Comparison of ENCODE assay signal across 27 cellular contexts in genomic region chr10:123821136-123821535, GRCh38.
"Had no signal": no experiment of that assay in that cellular context is flagged by ENCODE, and none has a peak within 500 bp of the region (broad histone marks: within the 10 kb centered on the region; RNA-seq: fewer than 3 reads in every experiment).

No MANE protein-coding gene starts in this region.

- H3K4me1 Mint-ChIP-seq: activated CD4-positive, alpha-beta T cell treated with anti-CD3 and anti-CD28 coated beads, Interleukin-2, amount 10 ng/mL, durations not matched to agents 24 days and 14 days; activated naive CD4-positive, alpha-beta T cell treated with anti-CD3 and anti-CD28 coated beads, Interleukin-2, amount 50 U/mL, for 24 hours; activated T-helper 17 cell treated with anti-CD3 and anti-CD28 coated beads, Interleukin-2, amount 50 U/mL, for 72 hours had no signal

- H3K4me3 ChIP-seq: Peyer's patch, SJSA1 had no signal

- H3K27ac Mint-ChIP-seq: activated CD4-positive, alpha-beta T cell treated with anti-CD3 and anti-CD28 coated beads, Interleukin-2, amount 10 ng/mL, durations not matched to agents 24 days and 14 days; activated CD8-positive, alpha-beta T cell treated with anti-CD3 and anti-CD28 coated beads for 36 hours; activated naive CD4-positive, alpha-beta T cell treated with anti-CD3 and anti-CD28 coated beads, Interleukin-2, amount 50 U/mL, for 24 hours; activated T-cell treated with anti-CD3 and anti-CD28 coated beads, Interleukin-2, amount 50 U/mL, for 72 hours; activated T-helper 17 cell treated with anti-CD3 and anti-CD28 coated beads, Interleukin-2, amount 50 U/mL, for 72 hours; T-helper 1 cell treated with Interleukin-12 subunit alpha and Interleukin-12 subunit beta and Interleukin-4 antibody, amounts not matched to agents 30 μg/mL and 1 μg/mL, for 36 hours; T-helper 2 cell treated with Interferon-gamma antibody and Interleukin-4, amounts not matched to agents 5 μg/mL and 100 μg/mL, for 36 hours had no signal

- H3K4me1 ChIP-seq: Peyer's patch, SJSA1 had no signal

- H3K27ac ChIP-seq: brain microvascular endothelial cell, Peyer's patch, SJSA1 had no signal

- H3K9me3 Mint-ChIP-seq: activated CD4-positive, alpha-beta T cell treated with anti-CD3 and anti-CD28 coated beads, Interleukin-2, amount 10 ng/mL, durations not matched to agents 24 days and 14 days; T-helper 2 cell treated with Interferon-gamma antibody and Interleukin-4, amounts not matched to agents 5 μg/mL and 100 μg/mL, for 36 hours had no signal

- H3K27me3 ChIP-seq: brain microvascular endothelial cell, Peyer's patch, SJSA1 had no signal

- H3K9ac ChIP-seq: SK-N-SH had no signal

- H3K36me3 ChIP-seq: brain microvascular endothelial cell, Peyer's patch, SJSA1 had no signal

- DNase-seq: activated CD4-positive, alpha-beta T cell treated with anti-CD3 and anti-CD28 coated beads, Interleukin-2, amount 10 ng/mL, durations not matched to agents 24 days and 14 days; activated CD4-positive, alpha-beta T cell treated with anti-CD3 and anti-CD28 coated beads, Interleukin-2, amount 50 U/mL, for 4 hours; activated CD8-positive, alpha-beta T cell treated with anti-CD3 and anti-CD28 coated beads for 36 hours; activated effector memory CD4-positive, alpha-beta T cell treated with anti-CD3 and anti-CD28 coated beads, Interleukin-2, amount 50 U/mL, for 16 hours; activated naive CD4-positive, alpha-beta T cell; activated T-cell treated with anti-CD3 and anti-CD28 coated beads, Interleukin-2, amount 50 U/mL, for 1 hour; activated T-cell treated with anti-CD3 and anti-CD28 coated beads, Interleukin-2, amount 50 U/mL, for 72 hours; aorta; brain microvascular endothelial cell; central memory CD4-positive, alpha-beta T cell; Karpas-422; NCI-H1105; NCI-H1417 treated with DMSO at 0.1 percent for 48 hours; NCI-H187 treated with DMSO at 0.1 percent for 48 hours; NCI-H2081; NCI-H345; NCI-H524 treated with DMSO at 0.1 percent for 48 hours; PC-3; Peyer's patch; RPMI8226; SHP77 treated with DMSO at 0.1 percent for 48 hours; SK-N-SH had no signal

- H3K4me3 Mint-ChIP-seq: activated CD4-positive, alpha-beta T cell treated with anti-CD3 and anti-CD28 coated beads, Interleukin-2, amount 10 ng/mL, durations not matched to agents 24 days and 14 days; activated CD8-positive, alpha-beta T cell treated with anti-CD3 and anti-CD28 coated beads for 36 hours; activated naive CD4-positive, alpha-beta T cell treated with anti-CD3 and anti-CD28 coated beads, Interleukin-2, amount 50 U/mL, for 24 hours; activated T-cell treated with anti-CD3 and anti-CD28 coated beads, Interleukin-2, amount 50 U/mL, for 72 hours; activated T-helper 17 cell treated with anti-CD3 and anti-CD28 coated beads, Interleukin-2, amount 50 U/mL, for 72 hours; T-helper 1 cell treated with Interleukin-12 subunit alpha and Interleukin-12 subunit beta and Interleukin-4 antibody, amounts not matched to agents 30 μg/mL and 1 μg/mL, for 36 hours; T-helper 2 cell treated with Interferon-gamma antibody and Interleukin-4, amounts not matched to agents 5 μg/mL and 100 μg/mL, for 36 hours had no signal

- ATAC-seq: activated CD8-positive, alpha-beta T cell treated with anti-CD3 and anti-CD28 coated beads for 36 hours; activated T-cell treated with anti-CD3 and anti-CD28 coated beads, Interleukin-2, amount 50 U/mL, for 72 hours; activated T-helper 17 cell treated with anti-CD3 and anti-CD28 coated beads, Interleukin-2, amount 50 U/mL, for 72 hours; PC-3 had no signal

- H3K9me3 ChIP-seq: Peyer's patch, SJSA1 had no signal
